21 cellular contexts compared by ENCODE assay signal in genomic region chr5:171945476-171945875, GRCh38.
DNase-seq lines count a peak whose midpoint lies in the region; ATAC-seq, FAIRE-seq and TF ChIP-seq lines count a peak whose summit lies in the region.
"Had no signal": no experiment of that assay in that cellular context is flagged by ENCODE, and none has a peak within 500 bp of the region (broad histone marks: within the 10 kb centered on the region; RNA-seq: fewer than 3 reads in every experiment).

No MANE protein-coding gene starts in this region.

- peaks cover 57% of the 10 kb centered on the region for H3K79me2 ChIP-seq in HepG2 (ENCODE audit: insufficient read depth, low read length)

- no peak overlapping the region for H3K4me3 Mint-ChIP-seq in mesothelial cell of epicardium
- H3K4me3 Mint-ChIP-seq: activated CD8-positive, alpha-beta memory T cell treated with anti-CD3 and anti-CD28 coated beads, Interleukin-2, amount 10 ng/mL, durations not matched to agents 7 days and 5 days; activated naive CD4-positive, alpha-beta T cell treated with anti-CD3 and anti-CD28 coated beads, Interleukin-2, amount 50 U/mL, for 24 hours had no signal

- H3K9ac ChIP-seq in liver (ENCODE audit: low read depth in 1 of 2, low read length in 2 of 2), result no peak overlapping the region
- H3K9ac ChIP-seq in HepG2 (ENCODE audit: insufficient read depth, low read depth, low read length), result no peak overlapping the region

- no TSS peak for BruUV-seq in HepG2 (replicated peaks; lab: Mats Ljungman, UMichigan)

- H3K27me3 Mint-ChIP-seq in mesothelial cell of epicardium (ENCODE audit: low read depth), result no peaks in the 10 kb centered on the region
- H3K27me3 Mint-ChIP-seq: activated CD8-positive, alpha-beta memory T cell treated with anti-CD3 and anti-CD28 coated beads, Interleukin-2, amount 10 ng/mL, durations not matched to agents 7 days and 5 days; activated naive CD4-positive, alpha-beta T cell treated with anti-CD3 and anti-CD28 coated beads, Interleukin-2, amount 50 U/mL, for 24 hours had no signal

- no peaks in the 10 kb centered on the region for H3K36me3 ChIP-seq in liver (ENCODE audit: control insufficient read depth in 4 of 4, insufficient read depth in 3 of 4, low read depth in 1 of 4, low read length in 3 of 4)
- H3K36me3 ChIP-seq in HepG2 (replicated peaks in 1 of 2; ENCODE audit: control insufficient read depth in 1 of 2, insufficient read depth in 2 of 2, low read length in 2 of 2), result no peaks in the 10 kb centered on the region
- no peaks in the 10 kb centered on the region for H3K36me3 ChIP-seq in bronchial epithelial cell (ENCODE audit: control insufficient read depth, insufficient read depth, low read length)
- H3K36me3 ChIP-seq: heart left ventricle, prostate gland, upper lobe of right lung had no signal

- no peak for TF ChIP-seq POLR2A in HepG2 (IDR thresholded peaks at IDR 0.05; ENCODE audit: insufficient read depth in 1 of 2, low read depth in 2 of 2, low read length in 2 of 2)

- peaks cover 19% of the 10 kb centered on the region; the same call in 1 of the 2 replicates for H4K20me1 ChIP-seq in HepG2 (ENCODE audit: insufficient read depth, low read length)

- TF ChIP-seq CTCF in liver (IDR thresholded peaks at IDR 0.05; ENCODE audit: low read depth, low read length, missing input control) (no peak), HepG2 (CRISPR knock-in tag; IDR thresholded peaks at IDR 0.05) (no peak), bronchial epithelial cell (IDR thresholded peaks at IDR 0.05; ENCODE audit: insufficient read depth, low read length, severe bottlenecking) (no peak), mesothelial cell of epicardium (IDR thresholded peaks at IDR 0.05; ENCODE audit: unreplicated experiment) (no peak)

- H3K4me1 ChIP-seq in liver (ENCODE audit: control insufficient read depth in 4 of 4, insufficient read depth in 4 of 4, low read length in 3 of 4) (peaks cover 2 to 15% (median 6%) of the 10 kb centered on the region in 4 donors), HepG2 (ENCODE audit: insufficient read depth, low read length) (peaks cover 39% of the 10 kb centered on the region)
- H3K4me1 ChIP-seq: prostate gland had no signal

- H3K9me3 ChIP-seq in liver (ENCODE audit: control insufficient read depth in 4 of 4, low read length in 3 of 4), result no peaks in the 10 kb centered on the region
- no peaks in the 10 kb centered on the region for H3K9me3 ChIP-seq in HepG2 (ENCODE audit: low read length)
- H3K9me3 ChIP-seq: heart left ventricle, prostate gland, upper lobe of right lung had no signal

- no peaks in the 10 kb centered on the region for H3K9me3 Mint-ChIP-seq in mesothelial cell of epicardium
- H3K9me3 Mint-ChIP-seq: activated naive CD4-positive, alpha-beta T cell treated with anti-CD3 and anti-CD28 coated beads, Interleukin-2, amount 50 U/mL, for 24 hours had no signal

- TF ChIP-seq RAD21 in liver (IDR thresholded peaks at IDR 0.05), result no peak
- TF ChIP-seq RAD21 in HepG2 (CRISPR knock-in tag; IDR thresholded peaks at IDR 0.05), result no peak

- POLR2A ChIA-PET in HepG2 (lab: Yijun Ruan, JAX), result no interaction called here

- intact Hi-C loops in HepG2 (cut with micrococcal nuclease; ENCODE audit: unreplicated experiment), result no loop called here

- H3K4me3 ChIP-seq in liver (ENCODE audit: low read depth in 1 of 3, low read length in 3 of 3) (no peak overlapping the region), HepG2 (replicated peaks in 1 of 3; ENCODE audit: insufficient read depth in 1 of 3, low read depth in 2 of 3, low read length in 3 of 3) (no peak overlapping the region), bronchial epithelial cell (ENCODE audit: low read depth, low read length) (no peak overlapping the region)
- H3K4me3 ChIP-seq: heart left ventricle, prostate gland, upper lobe of right lung had no signal

- no peak for DNase-seq in HepG2 (ENCODE audit: low spot score)
- DNase-seq in bronchial epithelial cell (ENCODE audit: low read depth), result peak; percentile 70
- no peak for DNase-seq in mesothelial cell of epicardium (ENCODE audit: low spot score in 2 of 2, unreplicated experiment in 2 of 2)
- no peak for DNase-seq in activated naive CD4-positive, alpha-beta T cell treated with anti-CD3 and anti-CD28 coated beads, Interleukin-2, amount 50 U/mL, for 16 hours
- DNase-seq in NCI-H146 treated with DMSO at 0.1 percent for 48 hours (lab: John Stamatoyannopoulos, UW; ENCODE audit: unreplicated experiment), result no peak
- no peak for DNase-seq in dedifferentiated amniotic fluid mesenchymal stem cell (ENCODE audit: extremely low spot score)
- DNase-seq: activated CD4-positive, alpha-beta T cell treated with anti-CD3 and anti-CD28 coated beads, Interleukin-2, amount 50 U/mL, for 1 hour; activated CD8-positive, alpha-beta memory T cell treated with anti-CD3 and anti-CD28 coated beads, Interleukin-2, amount 10 ng/mL, durations not matched to agents 7 days and 5 days; central memory CD4-positive, alpha-beta T cell; heart left ventricle; KG1; NCI-H187; NCI-H69; SHP77; SW 1271; T1000; upper lobe of right lung had no signal

- H3K27ac Mint-ChIP-seq in mesothelial cell of epicardium, result peak overlapping the region; percentile 78
- H3K27ac Mint-ChIP-seq: activated CD8-positive, alpha-beta memory T cell treated with anti-CD3 and anti-CD28 coated beads, Interleukin-2, amount 10 ng/mL, durations not matched to agents 7 days and 5 days had no signal

- no peak for FAIRE-seq in HepG2 (lab: Jason Lieb, UNC)
- FAIRE-seq in bronchial epithelial cell (lab: Jason Lieb, UNC), result no peak

- 49% methylated on average over 4 of the region's 4 CpGs for WGBS in liver
- 97% methylated on average over 4 of the region's 4 CpGs for WGBS in HepG2 (ENCODE audit: low lambda C conversion rate)

- H3K36me3 Mint-ChIP-seq in mesothelial cell of epicardium, result peaks cover 1% of the 10 kb centered on the region

- no peak overlapping the region for H3K4me2 ChIP-seq in HepG2 (ENCODE audit: low read depth, low read length)

- CTCF ChIA-PET in HepG2 (lab: Yijun Ruan, JAX; ENCODE audit: low intra/inter-chr PET ratio, low total read pairs), result no interaction called here

- H3K27me3 ChIP-seq in liver (ENCODE audit: control insufficient read depth in 4 of 4, insufficient read depth in 4 of 4, low read length in 3 of 4) (no peaks in the 10 kb centered on the region), HepG2 (ENCODE audit: control insufficient read depth in 1 of 2, insufficient read depth in 2 of 2, low read length in 2 of 2) (no peaks in the 10 kb centered on the region), bronchial epithelial cell (ENCODE audit: control insufficient read depth, insufficient read depth, low read length) (no peaks in the 10 kb centered on the region)
- H3K27me3 ChIP-seq: heart left ventricle, upper lobe of right lung had no signal

- TF ChIP-seq EP300 in HepG2 (IDR thresholded peaks at IDR 0.05; ENCODE audit: low read depth in 2 of 2, low read length in 2 of 2) (no peak), HepG2 (CRISPR knock-in tag; IDR thresholded peaks at IDR 0.05; ENCODE audit: borderline replicate concordance) (no peak)

- no peak for ATAC-seq in HepG2
- no peak for ATAC-seq in GM21423 (IDR thresholded peaks at IDR 0.05; ENCODE audit: unreplicated experiment)
- ATAC-seq: activated CD8-positive, alpha-beta memory T cell treated with anti-CD3 and anti-CD28 coated beads, Interleukin-2, amount 10 ng/mL, durations not matched to agents 7 days and 5 days; heart left ventricle; upper lobe of right lung had no signal

- no peak overlapping the region for H2AFZ ChIP-seq in HepG2 (ENCODE audit: low read length)

- H3K27ac ChIP-seq in liver (ENCODE audit: low read depth in 1 of 2, low read length in 2 of 2) (peak overlapping the region in 1 of 2 donors; percentile 31), HepG2 (ENCODE audit: extremely low read length, insufficient read depth, low read length) (no peak overlapping the region)
- H3K27ac ChIP-seq: prostate gland, upper lobe of right lung had no signal

- in situ Hi-C loops in HepG2 (cut with HindIII; ENCODE audit: extremely low pct_ligation_motif_present, low pct_unique_long_range_greater_than_20kb), result no loop called here

- peaks cover 20% of the 10 kb centered on the region for H3K4me1 Mint-ChIP-seq in mesothelial cell of epicardium

TF ChIP-seq in liver, 16 proteins besides CTCF, POLR2A, EP300 and RAD21:
- TF ChIP-seq SP1 (IDR thresholded peaks at IDR 0.05), result no peak
- peak; percentile 55 to 65 for TF ChIP-seq HNF4A (conservative IDR thresholded peaks at IDR 0.05)
- peak; percentile 33 for TF ChIP-seq HNF4G (IDR thresholded peaks at IDR 0.05)
- no peak for TF ChIP-seq FOXA2 (IDR thresholded peaks at IDR 0.05)
- TF ChIP-seq RXRA (IDR thresholded peaks at IDR 0.05), result no peak

TF ChIP-seq in HepG2, 621 proteins besides CTCF, POLR2A, EP300 and RAD21:
- TF ChIP-seq SP2 (CRISPR knock-in tag; IDR thresholded peaks at IDR 0.05), result no peak
